In the genomic region with DNA sequence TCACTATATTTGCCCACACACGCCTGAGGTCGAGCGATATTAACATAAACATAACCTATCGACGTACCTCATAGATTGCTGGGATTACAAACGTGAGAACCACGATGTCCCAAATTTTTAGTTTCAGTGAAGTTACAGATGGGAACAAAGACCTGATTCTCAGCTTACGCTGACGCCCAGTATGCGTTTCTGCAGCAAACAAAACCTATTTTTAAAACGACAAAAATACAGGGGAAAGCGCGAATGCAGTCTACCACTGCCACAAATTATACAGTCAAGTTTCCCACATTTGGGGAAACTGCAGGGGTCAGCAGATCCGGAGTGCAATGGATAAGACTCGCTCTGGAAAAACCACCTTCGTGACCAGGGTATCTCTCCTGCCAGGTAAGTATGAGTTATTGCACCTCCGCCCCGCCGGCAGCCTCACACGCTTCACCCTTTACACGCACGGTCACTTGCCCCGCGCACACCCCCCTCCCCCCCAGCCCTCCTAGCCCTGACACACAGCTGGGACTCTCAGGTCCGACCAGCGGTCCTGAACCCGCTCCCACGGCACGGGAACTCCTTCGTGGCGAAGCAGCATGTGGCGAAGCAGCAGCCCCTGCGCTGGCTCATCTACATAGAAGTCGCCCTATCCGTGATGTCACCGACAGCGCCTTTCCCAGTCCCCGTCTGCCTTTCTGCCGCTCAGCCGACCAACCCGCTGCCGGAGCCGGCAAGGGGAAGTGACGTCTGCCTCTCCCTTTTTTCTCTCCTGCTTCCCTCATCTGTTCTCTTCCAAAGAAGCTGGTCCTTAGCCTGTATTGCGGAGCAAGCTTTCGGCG, we compare ENCODE assay signal across 1 cellular context.
TF ChIP-seq lines count a peak whose summit lies in the region.

No MANE protein-coding gene starts in this region.

TF ChIP-seq in HepG2, 621 proteins besides CTCF, POLR2A, EP300 and RAD21 (continued from another document and continues in another):
- TF ChIP-seq ARID4A (CRISPR knock-in tag; IDR thresholded peaks at IDR 0.05; ENCODE audit: borderline replicate concordance) (peak; percentile 66; the same call in 1 of the 2 replicates), SAP130 (CRISPR knock-in tag; IDR thresholded peaks at IDR 0.05; ENCODE audit: low read depth) (peak; percentile 71; the same call in 1 of the 2 replicates), ZNF143 (CRISPR knock-in tag; IDR thresholded peaks at IDR 0.05) (peak; percentile 88), CREBL2 (CRISPR knock-in tag; IDR thresholded peaks at IDR 0.05; ENCODE audit: borderline replicate concordance) (peak; percentile 77; the same call in 1 of the 2 replicates), FOXP4 (CRISPR knock-in tag; IDR thresholded peaks at IDR 0.05) (peak; percentile 68; the same call in 1 of the 2 replicates), ZSCAN30 (CRISPR knock-in tag; IDR thresholded peaks at IDR 0.05) (peak; percentile 59; the same call in 1 of the 2 replicates), ZNF7 (CRISPR knock-in tag; IDR thresholded peaks at IDR 0.05) (peak; percentile 53), ZNF224 (CRISPR knock-in tag; IDR thresholded peaks at IDR 0.05) (peak; percentile 70; the same call in 1 of the 2 replicates), ZSCAN9 (CRISPR knock-in tag; IDR thresholded peaks at IDR 0.05; ENCODE audit: borderline replicate concordance) (peak; percentile 94), LCORL (IDR thresholded peaks at IDR 0.05) (peak; percentile 37; the same call in 1 of the 2 replicates), LCORL (CRISPR knock-in tag; IDR thresholded peaks at IDR 0.05) (peak; percentile 72), RERE (CRISPR knock-in tag; IDR thresholded peaks at IDR 0.05; ENCODE audit: low read depth) (peak; percentile 69; the same call in 1 of the 2 replicates), ZFP37 (CRISPR knock-in tag; IDR thresholded peaks at IDR 0.05; ENCODE audit: borderline replicate concordance) (peak; percentile 86; the same call in 1 of the 2 replicates), SAFB2 (CRISPR knock-in tag; IDR thresholded peaks at IDR 0.05; ENCODE audit: borderline replicate concordance, low read depth) (peak; percentile 95; the same call in 1 of the 2 replicates), PITX1 (CRISPR knock-in tag; IDR thresholded peaks at IDR 0.05) (peak; percentile 36; the same call in 1 of the 2 replicates), DRAP1 (CRISPR knock-in tag; IDR thresholded peaks at IDR 0.05) (peak; percentile 89), KLF9 (CRISPR knock-in tag; IDR thresholded peaks at IDR 0.05; ENCODE audit: low read depth) (peak; percentile 91; the same call in 1 of the 2 replicates), ARHGAP35 (CRISPR knock-in tag; IDR thresholded peaks at IDR 0.05; ENCODE audit: borderline replicate concordance) (peak; percentile 65), MAFG (CRISPR knock-in tag; IDR thresholded peaks at IDR 0.05) (0 out of 2 replicates have a peak, but pooled peaks have one; percentile 52), MAF1 (CRISPR knock-in tag; IDR thresholded peaks at IDR 0.05; ENCODE audit: borderline replicate concordance) (peak; percentile 87; the same call in 1 of the 2 replicates), ZNF205 (CRISPR knock-in tag; IDR thresholded peaks at IDR 0.05) (peak; percentile 96), ZFP91 (CRISPR knock-in tag; IDR thresholded peaks at IDR 0.05; ENCODE audit: borderline replicate concordance) (peak; percentile 74), AHR (CRISPR knock-in tag; IDR thresholded peaks at IDR 0.05) (peak; percentile 85), KMT2B (CRISPR knock-in tag; IDR thresholded peaks at IDR 0.05) (peak; percentile 88), ISL2 (CRISPR knock-in tag; IDR thresholded peaks at IDR 0.05) (peak; percentile 83), ZNF18 (CRISPR knock-in tag; IDR thresholded peaks at IDR 0.05; ENCODE audit: insufficient replicate concordance) (peak; percentile 80), YEATS2 (CRISPR knock-in tag; IDR thresholded peaks at IDR 0.05; ENCODE audit: borderline replicate concordance) (peak; percentile 73; the same call in 1 of the 2 replicates), ZSCAN21 (CRISPR knock-in tag; IDR thresholded peaks at IDR 0.05; ENCODE audit: borderline replicate concordance) (peak; percentile 83)
- TF ChIP-seq, protein P1, sequence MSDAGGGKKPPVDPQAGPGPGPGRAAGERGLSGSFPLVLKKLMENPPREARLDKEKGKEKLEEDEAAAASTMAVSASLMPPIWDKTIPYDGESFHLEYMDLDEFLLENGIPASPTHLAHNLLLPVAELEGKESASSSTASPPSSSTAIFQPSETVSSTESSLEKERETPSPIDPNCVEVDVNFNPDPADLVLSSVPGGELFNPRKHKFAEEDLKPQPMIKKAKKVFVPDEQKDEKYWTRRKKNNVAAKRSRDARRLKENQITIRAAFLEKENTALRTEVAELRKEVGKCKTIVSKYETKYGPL (CRISPR knock-in tag; IDR thresholded peaks at IDR 0.05), result peak; percentile 70
- TF ChIP-seq, protein P2, sequence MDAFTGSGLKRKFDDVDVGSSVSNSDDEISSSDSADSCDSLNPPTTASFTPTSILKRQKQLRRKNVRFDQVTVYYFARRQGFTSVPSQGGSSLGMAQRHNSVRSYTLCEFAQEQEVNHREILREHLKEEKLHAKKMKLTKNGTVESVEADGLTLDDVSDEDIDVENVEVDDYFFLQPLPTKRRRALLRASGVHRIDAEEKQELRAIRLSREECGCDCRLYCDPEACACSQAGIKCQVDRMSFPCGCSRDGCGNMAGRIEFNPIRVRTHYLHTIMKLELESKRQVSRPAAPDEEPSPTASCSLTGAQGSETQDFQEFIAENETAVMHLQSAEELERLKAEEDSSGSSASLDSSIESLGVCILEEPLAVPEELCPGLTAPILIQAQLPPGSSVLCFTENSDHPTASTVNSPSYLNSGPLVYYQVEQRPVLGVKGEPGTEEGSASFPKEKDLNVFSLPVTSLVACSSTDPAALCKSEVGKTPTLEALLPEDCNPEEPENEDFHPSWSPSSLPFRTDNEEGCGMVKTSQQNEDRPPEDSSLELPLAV (CRISPR knock-in tag; conservative IDR thresholded peaks at IDR 0.05; ENCODE audit: low read depth), result peak; percentile 97
- TF ChIP-seq, protein P3, sequence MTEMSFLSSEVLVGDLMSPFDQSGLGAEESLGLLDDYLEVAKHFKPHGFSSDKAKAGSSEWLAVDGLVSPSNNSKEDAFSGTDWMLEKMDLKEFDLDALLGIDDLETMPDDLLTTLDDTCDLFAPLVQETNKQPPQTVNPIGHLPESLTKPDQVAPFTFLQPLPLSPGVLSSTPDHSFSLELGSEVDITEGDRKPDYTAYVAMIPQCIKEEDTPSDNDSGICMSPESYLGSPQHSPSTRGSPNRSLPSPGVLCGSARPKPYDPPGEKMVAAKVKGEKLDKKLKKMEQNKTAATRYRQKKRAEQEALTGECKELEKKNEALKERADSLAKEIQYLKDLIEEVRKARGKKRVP (CRISPR knock-in tag; IDR thresholded peaks at IDR 0.05), result peak; percentile 86 to 90
